8 cellular contexts compared by ENCODE assay signal in genomic region chr5:87411586-87412416, GRCh38. TPM values are rescaled to one million over a fixed set of nuclear protein-coding genes. Genes with fewer than 3 reads are reported as not detected.
DNase-seq lines count a peak whose midpoint lies in the region; ATAC-seq and TF ChIP-seq lines count a peak whose summit lies in the region.

No MANE protein-coding gene starts in this region.

- DNase-seq in AG08396 (ENCODE audit: low spot score) = peak; percentile 7
- peak; percentile 33 for DNase-seq in SK-MEL-5 (ENCODE audit: low read depth, low spot score)
- peak; percentile 57 for DNase-seq in cerebellar cortex (ENCODE audit: low spot score)
- DNase-seq in left colon = peak; percentile 19 to 49
- DNase-seq in stimulated activated CD8-positive, alpha-beta memory T cell treated with anti-CD3 and anti-CD28 coated beads, Interleukin-7, amount 100 ng/mL, for 4 hours (ENCODE audit: low read depth in 2 of 2) = peak; percentile 6
- DNase-seq in NCI-H187 treated with DMSO at 0.1 percent for 48 hours (lab: John Stamatoyannopoulos, UW) = no peak

- peak; percentile 16 for ATAC-seq in GM18505 (IDR thresholded peaks at IDR 0.05; ENCODE audit: unreplicated experiment)
- ATAC-seq in HG03066 (IDR thresholded peaks at IDR 0.05; ENCODE audit: low read depth, unreplicated experiment) = peak; percentile 7
- ATAC-seq in left colon = peak; percentile 52

- TF ChIP-seq POLR2A in GM18505 (IDR thresholded peaks at IDR 0.05; ENCODE audit: borderline replicate concordance, extremely low read depth, insufficient read depth, insufficient read length) = no peak

- intact Hi-C loops in left colon (cut with DNase I, micrococcal nuclease) = no loop called here

- in situ Hi-C loops in SK-MEL-5 (cut with HindIII; ENCODE audit: low pct_unique_long_range_greater_than_20kb, low sequenced_read_pairs) = no loop called here

RNA-seq across cellular contexts. Expression of gene CCNH, which starts 0.9 kb away (rescaled TPM):
- 146 and 151 TPM in 2 replicates for total RNA-seq in SK-MEL-5 (2014; rRNA removed; shearing (Covaris generic))
- 64.7 and 85.7 TPM in 2 replicates for polyA plus RNA-seq in SK-MEL-5 (2015; cell fraction: cytosol; rRNA removed)
- 88.8 and 102 TPM in 2 replicates for polyA plus RNA-seq in SK-MEL-5 (2015; cell fraction: nucleus; rRNA removed)
- total RNA-seq in left colon = 10 to 100 TPM; 40.0 to 47.1 TPM
